Comparison of ENCODE assay signal across 12 cellular contexts in the genomic region with DNA sequence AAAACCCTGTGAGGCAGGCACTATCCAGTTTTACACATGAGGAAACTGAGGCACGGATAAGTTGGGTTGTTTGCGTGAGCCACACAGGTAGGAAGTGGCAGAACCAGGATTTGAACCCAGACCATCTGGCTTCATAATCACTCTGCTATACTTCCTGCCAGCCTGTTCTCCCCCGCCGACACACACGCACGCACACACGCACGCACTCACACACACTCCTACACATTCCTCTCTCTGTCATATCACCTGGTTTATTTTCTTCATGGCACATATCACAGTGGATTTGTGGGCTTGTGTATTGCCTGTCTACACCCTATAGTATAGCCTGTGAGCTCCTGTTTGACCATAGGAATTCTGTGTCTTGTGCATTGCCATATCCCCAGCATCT.
DNase-seq lines count a peak whose midpoint lies in the region; ATAC-seq, FAIRE-seq and TF ChIP-seq lines count a peak whose summit lies in the region.
"Had no signal": no experiment of that assay in that cellular context is flagged by ENCODE, and none has a peak within 500 bp of the region (broad histone marks: within the 10 kb centered on the region; RNA-seq: fewer than 3 reads in every experiment).

No MANE protein-coding gene starts in this region.

- H2AFZ ChIP-seq in GM23338, result no peak overlapping the region
- no peak overlapping the region for H2AFZ ChIP-seq in GM12878 (ENCODE audit: control insufficient read depth, low read depth, low read length)

- peaks cover 22% of the 10 kb centered on the region for H3K4me1 ChIP-seq in GM23338 (ENCODE audit: insufficient read depth)
- H3K4me1 ChIP-seq in GM12878 (ENCODE audit: control insufficient read depth, insufficient read depth, low read length), result peaks cover 58% of the 10 kb centered on the region

- no peak overlapping the region for H3K4me3 Mint-ChIP-seq in GM23338
- no peak overlapping the region for H3K4me3 Mint-ChIP-seq in T-helper 2 cell treated with Interferon-gamma antibody and Interleukin-4, amounts not matched to agents 5 μg/mL and 100 μg/mL, for 36 hours

- WGBS in GM12878 (ENCODE audit: insufficient coverage, insufficient replicate concordance, low lambda C conversion rate, missing lambda C conversion rate), result 16% methylated on average over 8 of the region's 8 CpGs

- no peak overlapping the region for H3K4me3 ChIP-seq in GM23338
- peak overlapping the region; percentile 35; the same call in 1 of the 2 replicates for H3K4me3 ChIP-seq in GM12878
- H3K4me3 ChIP-seq: heart right ventricle had no signal

- in situ Hi-C loops in GM12878 (cut with MboI), result loop anchor here (5.0 kb wide), 1 partner anchor 135 kb away; no protein-coding TSS in a partner anchor

- RAD21 ChIA-PET in GM12878 (lab: Charles Lee; ENCODE audit: unreplicated experiment), result interaction anchor here (0.5 to 9.8 kb wide), 13 partner anchors 12 to 145 kb away, joined by 3 to 122 read pairs (median 18); a partner anchor contains a TSS

- H3K27ac Mint-ChIP-seq in GM23338, result 0 out of 2 replicates have a peak overlapping the region, but pooled peaks have one; percentile 58
- H3K27ac Mint-ChIP-seq in T-helper 2 cell treated with Interferon-gamma antibody and Interleukin-4, amounts not matched to agents 5 μg/mL and 100 μg/mL, for 36 hours, result peak overlapping the region; percentile 63

- TF ChIP-seq CTCF in GM23338 (conservative IDR thresholded peaks at IDR 0.05; ENCODE audit: low read depth in 2 of 2) (no peak), GM12878 (IDR thresholded peaks at IDR 0.05 in 2 of 3, conservative IDR thresholded peaks at IDR 0.05 in 1 of 3; ENCODE audit: control insufficient read depth in 2 of 3, extremely low read depth in 1 of 3, insufficient read depth in 1 of 3, low read depth in 3 of 3, low read length in 3 of 3) (no peak)

- H3K27me3 ChIP-seq in GM23338 (ENCODE audit: insufficient read depth), result no peaks in the 10 kb centered on the region
- H3K27me3 ChIP-seq in GM12878 (replicated peaks in 1 of 2; ENCODE audit: control insufficient read depth in 2 of 2, insufficient read depth in 2 of 2, low read length in 1 of 2), result no peaks in the 10 kb centered on the region
- H3K27me3 ChIP-seq: heart right ventricle had no signal

- no peak for FAIRE-seq in GM12878 (lab: Jason Lieb, UNC)
- FAIRE-seq: endometrium had no signal

- H3K27ac ChIP-seq in GM23338 (ENCODE audit: low read depth) (no peak overlapping the region), GM12878 (ENCODE audit: control insufficient read depth, insufficient read depth) (peak overlapping the region; percentile 99)

- peaks cover 56% of the 10 kb centered on the region for H3K4me1 Mint-ChIP-seq in GM23338
- H3K4me1 Mint-ChIP-seq in T-helper 2 cell treated with Interferon-gamma antibody and Interleukin-4, amounts not matched to agents 5 μg/mL and 100 μg/mL, for 36 hours (ENCODE audit: low read depth), result peaks cover 29% of the 10 kb centered on the region

- intact Hi-C loops in GM12878 (cut with micrococcal nuclease; ENCODE audit: unreplicated experiment), result loop anchor here (5.0 kb wide), 1 partner anchor 85 kb away; no protein-coding TSS in a partner anchor

- BruUV-seq in GM12878 (replicated peaks; lab: Mats Ljungman, UMichigan), result no TSS peak

- peak overlapping the region; percentile 87 for H3K9ac ChIP-seq in GM12878 (ENCODE audit: control insufficient read depth, insufficient read depth, low read length)

- TF ChIP-seq EP300 in GM12878 (IDR thresholded peaks at IDR 0.05; ENCODE audit: borderline replicate concordance in 1 of 2, control insufficient read depth in 1 of 2, low read depth in 2 of 2, low read length in 2 of 2), result peak in 1 of 2 experiments; percentile 72; a peak in 1 of 4 replicates

- POLR2A ChIA-PET in GM12878 (lab: Charles Lee), result interaction anchor here (1.1 to 4.8 kb wide), 5 partner anchors 43 to 139 kb away, joined by 3 to 36 read pairs (median 3); a partner anchor contains a TSS

- H3K9me3 ChIP-seq in GM12878 (replicated peaks; ENCODE audit: control insufficient read depth, insufficient read depth, low read length), result peaks cover under 1% of the 10 kb centered on the region; the same call in 2 of the 3 replicates

- peaks cover 15% of the 10 kb centered on the region for H4K20me1 ChIP-seq in GM23338 (replicated peaks; ENCODE audit: insufficient read depth)
- no peaks in the 10 kb centered on the region for H4K20me1 ChIP-seq in GM12878 (ENCODE audit: control insufficient read depth, insufficient read depth)

- peaks cover 21% of the 10 kb centered on the region for H3K79me2 ChIP-seq in GM23338 (replicated peaks; ENCODE audit: insufficient read depth)
- peaks cover 62% of the 10 kb centered on the region for H3K79me2 ChIP-seq in GM12878 (ENCODE audit: control insufficient read depth, insufficient read depth, low read length)

- H3K4me2 ChIP-seq in GM23338, result no peak overlapping the region
- H3K4me2 ChIP-seq in GM12878 (ENCODE audit: control insufficient read depth, insufficient read depth), result peak overlapping the region; percentile 96

- H3K36me3 ChIP-seq in GM23338 (ENCODE audit: insufficient read depth) (no peaks in the 10 kb centered on the region), GM12878 (ENCODE audit: control insufficient read depth in 2 of 2, insufficient read depth in 2 of 2, low read length in 1 of 2) (peaks cover 0 to 2% of the 10 kb centered on the region in 2 experiments; a peak in 1 of 4 replicates)
- H3K36me3 ChIP-seq: heart right ventricle had no signal

- no peaks in the 10 kb centered on the region for H3K9me2 ChIP-seq in GM23338 (ENCODE audit: insufficient read depth)

- no peak for TF ChIP-seq RAD21 in GM12878 (IDR thresholded peaks at IDR 0.05; ENCODE audit: insufficient read depth, low read depth, low read length)

- DNase-seq in GM23338 (ENCODE audit: low spot score) (no peak), GM12878 (ENCODE audit: low read depth, low spot score) (no peak), NCI-H524 treated with DMSO at 0.1 percent for 48 hours (lab: John Stamatoyannopoulos, UW) (no peak), NCI-H345 treated with DMSO at 0.1 percent for 48 hours (lab: John Stamatoyannopoulos, UW; ENCODE audit: unreplicated experiment) (no peak)
- peak; percentile 8 for DNase-seq in T-helper 2 cell treated with Interferon-gamma antibody and Interleukin-4, amounts not matched to agents 5 μg/mL and 100 μg/mL, for 36 hours (ENCODE audit: low spot score)
- peak; percentile 27 for DNase-seq in stimulated activated CD4-positive, alpha-beta T cell treated with anti-CD3 and anti-CD28 coated beads, Interleukin-4, amount 100 ng/mL, for 24 hours
- DNase-seq: heart right ventricle, left ventricle myocardium superior, NCI-H1092, NCI-H526 had no signal

- peaks cover 10% of the 10 kb centered on the region for H3K36me3 Mint-ChIP-seq in GM23338 (ENCODE audit: low read depth)
- no peaks in the 10 kb centered on the region for H3K36me3 Mint-ChIP-seq in T-helper 2 cell treated with Interferon-gamma antibody and Interleukin-4, amounts not matched to agents 5 μg/mL and 100 μg/mL, for 36 hours (ENCODE audit: low read depth)

- peaks cover 16% of the 10 kb centered on the region for H3K27me3 Mint-ChIP-seq in GM23338 (ENCODE audit: insufficient read depth, low read depth, poor library complexity)
- H3K27me3 Mint-ChIP-seq in T-helper 2 cell treated with Interferon-gamma antibody and Interleukin-4, amounts not matched to agents 5 μg/mL and 100 μg/mL, for 36 hours (ENCODE audit: low read depth), result no peaks in the 10 kb centered on the region

- TF ChIP-seq POLR2A in GM12878 (IDR thresholded peaks at IDR 0.05; ENCODE audit: low read depth, low read length), result no peak

- SMC1A ChIA-PET in GM12878 (lab: Charles Lee; ENCODE audit: uncharacterized antibody, unreplicated experiment), result interaction anchor here (0.6 to 10.3 kb wide), 10 partner anchors 12 to 142 kb away, joined by 3 to 119 read pairs (median 18); a partner anchor contains a TSS

- ATAC-seq in GM23338 (no peak), GM12878 (0 out of 3 replicates have a peak, but pooled peaks have one; percentile 0), GM19395 (IDR thresholded peaks at IDR 0.05; ENCODE audit: unreplicated experiment) (no peak)
- ATAC-seq: heart right ventricle, left ventricle myocardium superior had no signal

- CTCF ChIA-PET in GM12878 (lab: Yijun Ruan, JAX), result interaction anchor here (0.9 to 10.7 kb wide), 7 partner anchors 14 to 142 kb away, joined by 3 to 138 read pairs (median 4); a partner anchor contains a TSS

- no peaks in the 10 kb centered on the region for H3F3A ChIP-seq in GM23338 (replicated peaks; ENCODE audit: low read depth)

- H3K9me3 Mint-ChIP-seq in GM23338, result peaks cover 6% of the 10 kb centered on the region
- H3K9me3 Mint-ChIP-seq in T-helper 2 cell treated with Interferon-gamma antibody and Interleukin-4, amounts not matched to agents 5 μg/mL and 100 μg/mL, for 36 hours, result peaks cover under 1% of the 10 kb centered on the region

TF ChIP-seq in GM23338, 12 proteins besides CTCF, POLR2A, EP300 and RAD21:
- TF ChIP-seq STAT1 (IDR thresholded peaks at IDR 0.05; ENCODE audit: unreplicated experiment), result no peak
- TF ChIP-seq CREB1 (CRISPR knock-in tag; IDR thresholded peaks at IDR 0.05; ENCODE audit: low read depth), result no peak
TF ChIP-seq in GM23338: peak in this region for 0.

TF ChIP-seq in GM12878, 131 proteins besides CTCF, POLR2A, EP300 and RAD21 (continues in another document):
- TF ChIP-seq, protein P1, sequence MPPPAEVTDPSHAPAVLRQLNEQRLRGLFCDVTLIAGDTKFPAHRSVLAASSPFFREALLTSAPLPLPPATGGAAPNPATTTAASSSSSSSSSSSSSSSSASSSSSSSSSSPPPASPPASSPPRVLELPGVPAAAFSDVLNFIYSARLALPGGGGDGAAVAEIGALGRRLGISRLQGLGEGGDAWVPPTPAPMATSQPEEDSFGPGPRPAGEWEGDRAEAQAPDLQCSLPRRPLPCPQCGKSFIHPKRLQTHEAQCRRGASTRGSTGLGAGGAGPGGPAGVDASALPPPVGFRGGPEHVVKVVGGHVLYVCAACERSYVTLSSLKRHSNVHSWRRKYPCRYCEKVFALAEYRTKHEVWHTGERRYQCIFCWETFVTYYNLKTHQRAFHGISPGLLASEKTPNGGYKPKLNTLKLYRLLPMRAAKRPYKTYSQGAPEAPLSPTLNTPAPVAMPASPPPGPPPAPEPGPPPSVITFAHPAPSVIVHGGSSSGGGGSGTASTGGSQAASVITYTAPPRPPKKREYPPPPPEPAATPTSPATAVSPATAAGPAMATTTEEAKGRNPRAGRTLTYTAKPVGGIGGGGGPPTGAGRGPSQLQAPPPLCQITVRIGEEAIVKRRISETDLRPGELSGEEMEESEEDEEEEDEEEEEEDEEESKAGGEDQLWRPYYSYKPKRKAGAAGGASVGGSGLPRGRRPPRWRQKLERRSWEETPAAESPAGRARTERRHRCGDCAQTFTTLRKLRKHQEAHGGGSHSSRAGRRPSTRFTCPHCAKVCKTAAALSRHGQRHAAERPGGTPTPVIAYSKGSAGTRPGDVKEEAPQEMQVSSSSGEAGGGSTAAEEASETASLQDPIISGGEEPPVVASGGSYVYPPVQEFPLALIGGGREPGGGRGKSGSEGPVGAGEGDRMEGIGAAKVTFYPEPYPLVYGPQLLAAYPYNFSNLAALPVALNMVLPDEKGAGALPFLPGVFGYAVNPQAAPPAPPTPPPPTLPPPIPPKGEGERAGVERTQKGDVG (CRISPR knock-in tag; IDR thresholded peaks at IDR 0.05), result 0 out of 2 replicates have a peak, but pooled peaks have one; percentile 28
- TF ChIP-seq POLR2AphosphoS5 (IDR thresholded peaks at IDR 0.05; ENCODE audit: low read length) (no peak; the same call in 1 of the 2 replicates), SMARCA5 (IDR thresholded peaks at IDR 0.05) (0 out of 2 replicates have a peak, but pooled peaks have one; percentile 41)

Comparison
In these comparisons a context has a peak if more than half of its experiments do, and no peak if none do; other contexts are left out.
1. DNase-seq: peak in T-helper 2 cell treated with Interferon-gamma antibody and Interleukin-4, amounts not matched to agents 5 μg/mL and 100 μg/mL, for 36 hours (single experiment) and stimulated activated CD4-positive, alpha-beta T cell treated with anti-CD3 and anti-CD28 coated beads, Interleukin-4, amount 100 ng/mL, for 24 hours (single experiment); none in GM23338 (single experiment), GM12878 (single experiment), NCI-H524 treated with DMSO at 0.1 percent for 48 hours (single experiment) and NCI-H345 treated with DMSO at 0.1 percent for 48 hours (single experiment).